8 cellular contexts compared by ENCODE assay signal in genomic region chr6:148509789-148510581, GRCh38.
DNase-seq lines count a peak whose midpoint lies in the region; ATAC-seq, FAIRE-seq and TF ChIP-seq lines count a peak whose summit lies in the region.

No MANE protein-coding gene starts in this region.

- BruUV-seq in GM12878 (replicated peaks; lab: Mats Ljungman, UMichigan): no TSS peak

- RAD21 ChIA-PET in GM12878 (lab: Charles Lee; ENCODE audit: unreplicated experiment): no interaction called here

- H3K4me2 ChIP-seq in GM12878 (ENCODE audit: control insufficient read depth, insufficient read depth): no peak overlapping the region

- 0% methylated on average over 6 of the region's 6 CpGs for WGBS in GM12878 (ENCODE audit: insufficient coverage, insufficient replicate concordance, low lambda C conversion rate, missing lambda C conversion rate)

- H3K9me3 ChIP-seq in GM12878 (replicated peaks; ENCODE audit: control insufficient read depth, insufficient read depth, low read length): no peaks in the 10 kb centered on the region; the same call in 2 of the 3 replicates

- intact Hi-C loops in GM12878 (cut with micrococcal nuclease; ENCODE audit: unreplicated experiment): no loop called here

- POLR2A ChIA-PET in GM12878 (lab: Charles Lee): no interaction called here

- no peak overlapping the region for H2AFZ ChIP-seq in GM12878 (ENCODE audit: control insufficient read depth, low read depth, low read length)

- TF ChIP-seq RAD21 in GM12878 (IDR thresholded peaks at IDR 0.05; ENCODE audit: insufficient read depth, low read depth, low read length): no peak

- H3K79me2 ChIP-seq in GM12878 (ENCODE audit: control insufficient read depth, insufficient read depth, low read length): no peaks in the 10 kb centered on the region

- H3K4me3 ChIP-seq in GM12878: no peak overlapping the region
- H3K4me3 ChIP-seq in kidney epithelial cell (ENCODE audit: low read depth, low read length): no peak overlapping the region

- TF ChIP-seq CTCF in GM12878 (IDR thresholded peaks at IDR 0.05 in 2 of 3, conservative IDR thresholded peaks at IDR 0.05 in 1 of 3; ENCODE audit: control insufficient read depth in 2 of 3, extremely low read depth in 1 of 3, insufficient read depth in 1 of 3, low read depth in 3 of 3, low read length in 3 of 3) (no peak), kidney epithelial cell (IDR thresholded peaks at IDR 0.05; ENCODE audit: insufficient read depth, low read length, poor library complexity, severe bottlenecking) (no peak)

- no peaks in the 10 kb centered on the region for H3K4me1 ChIP-seq in GM12878 (ENCODE audit: control insufficient read depth, insufficient read depth, low read length)

- H3K27me3 ChIP-seq in GM12878 (replicated peaks in 1 of 2; ENCODE audit: control insufficient read depth in 2 of 2, insufficient read depth in 2 of 2, low read length in 1 of 2) (peaks cover 0 to 3% of the 10 kb centered on the region in 2 experiments), kidney epithelial cell (ENCODE audit: control insufficient read depth, insufficient read depth, low read length) (no peaks in the 10 kb centered on the region)

- peak; percentile 66 for ATAC-seq in GM12878
- no peak for ATAC-seq in HG03095 (IDR thresholded peaks at IDR 0.05; ENCODE audit: unreplicated experiment)

- DNase-seq in DMS79 (lab: John Stamatoyannopoulos, UW) (peak; percentile 8), HCEC 1CT (peak; percentile 99), NCI-H146 (lab: John Stamatoyannopoulos, UW) (peak; percentile 45), GM12878 (ENCODE audit: low read depth, low spot score) (no peak), kidney epithelial cell (ENCODE audit: low read depth) (peak; percentile 67), stromal cell of bone marrow (ENCODE audit: low read depth) (peak; percentile 97), islet precursor cell (no peak)

- SMC1A ChIA-PET in GM12878 (lab: Charles Lee; ENCODE audit: uncharacterized antibody, unreplicated experiment): no interaction called here

- no peak for TF ChIP-seq EP300 in GM12878 (IDR thresholded peaks at IDR 0.05; ENCODE audit: borderline replicate concordance in 1 of 2, control insufficient read depth in 1 of 2, low read depth in 2 of 2, low read length in 2 of 2)

- no peaks in the 10 kb centered on the region for H4K20me1 ChIP-seq in GM12878 (ENCODE audit: control insufficient read depth, insufficient read depth)

- H3K27ac ChIP-seq in GM12878 (ENCODE audit: control insufficient read depth, insufficient read depth): no peak overlapping the region

- H3K36me3 ChIP-seq in GM12878 (ENCODE audit: control insufficient read depth in 2 of 2, insufficient read depth in 2 of 2, low read length in 1 of 2) (no peaks in the 10 kb centered on the region), kidney epithelial cell (ENCODE audit: control insufficient read depth, insufficient read depth, low read length) (no peaks in the 10 kb centered on the region)

- no peak for TF ChIP-seq POLR2A in GM12878 (IDR thresholded peaks at IDR 0.05; ENCODE audit: low read depth, low read length)

- no peak overlapping the region for H3K9ac ChIP-seq in GM12878 (ENCODE audit: control insufficient read depth, insufficient read depth, low read length)

- CTCF ChIA-PET in GM12878 (lab: Yijun Ruan, JAX): no interaction called here

- no peak for FAIRE-seq in GM12878 (lab: Jason Lieb, UNC)

- in situ Hi-C loops in GM12878 (cut with MboI): no loop called here

TF ChIP-seq in GM12878, 131 proteins besides CTCF, POLR2A, EP300 and RAD21 (continues in another document):
- peak; percentile 80 for TF ChIP-seq BMI1 (IDR thresholded peaks at IDR 0.05; ENCODE audit: borderline replicate concordance)
- TF ChIP-seq TAF1 (IDR thresholded peaks at IDR 0.05; ENCODE audit: borderline replicate concordance, low read depth, low read length): no peak
- TF ChIP-seq CEBPZ (IDR thresholded peaks at IDR 0.05; ENCODE audit: low read depth, low read length): no peak
- no peak for TF ChIP-seq TCF3 (IDR thresholded peaks at IDR 0.05; ENCODE audit: borderline replicate concordance, insufficient read depth, low read depth, low read length)
- TF ChIP-seq STAT1 (conservative IDR thresholded peaks at IDR 0.05): no peak
- TF ChIP-seq TCF12 (IDR thresholded peaks at IDR 0.05; ENCODE audit: low read depth, low read length): no peak
- no peak for TF ChIP-seq BCL3 (IDR thresholded peaks at IDR 0.05; ENCODE audit: borderline replicate concordance, insufficient read depth, low read depth, low read length, poor library complexity, severe bottlenecking)
- no peak for TF ChIP-seq E2F8 (IDR thresholded peaks at IDR 0.05; ENCODE audit: low read depth, partially characterized antibody)
- TF ChIP-seq REST (IDR thresholded peaks at IDR 0.05; ENCODE audit: low read depth, low read length): no peak

Comparison
In these comparisons a context has a peak if more than half of its experiments do, and no peak if none do; other contexts are left out.
1. DNase-seq: peak in DMS79 (single experiment), HCEC 1CT (single experiment), NCI-H146 (single experiment), kidney epithelial cell (single experiment) and stromal cell of bone marrow (single experiment); none in GM12878 (single experiment) and islet precursor cell (single experiment).